8 cellular contexts compared by ENCODE assay signal in the genomic region with DNA sequence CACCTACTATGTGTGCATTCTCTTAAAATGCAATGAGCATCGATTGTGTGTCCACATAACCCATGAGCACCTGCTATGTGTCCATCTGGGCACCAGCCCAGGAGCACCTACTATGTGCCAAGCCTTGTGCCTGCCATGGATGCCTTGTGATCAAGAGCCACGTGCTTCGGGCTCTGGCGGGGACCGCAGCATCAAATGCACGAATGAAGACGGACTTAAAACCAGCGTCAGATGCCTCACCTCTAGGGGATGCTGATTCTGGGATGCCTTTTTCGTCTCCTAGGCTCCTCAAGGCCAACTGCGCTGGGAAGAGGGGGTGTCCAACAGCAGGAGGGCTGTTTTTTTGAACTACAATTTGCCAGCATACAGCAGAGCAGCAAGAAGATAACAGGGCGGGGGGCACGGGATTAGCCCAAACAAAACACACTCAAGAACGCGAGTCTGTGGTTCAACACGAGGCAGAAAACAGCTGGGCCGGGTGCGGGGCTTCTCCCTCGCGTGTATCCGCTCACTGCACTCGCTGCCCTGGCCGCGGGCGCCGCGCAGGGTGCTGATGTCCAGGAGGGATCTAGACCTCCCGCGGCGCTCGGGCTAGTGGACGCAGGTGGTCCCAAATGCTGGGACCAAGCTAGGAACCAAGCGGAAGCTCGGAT. TPM values are rescaled to one million over a fixed set of nuclear protein-coding genes. Genes with fewer than 3 reads are reported as not detected.
DNase-seq lines count a peak whose midpoint lies in the region; ATAC-seq, FAIRE-seq and TF ChIP-seq lines count a peak whose summit lies in the region.

No MANE protein-coding gene starts in this region.

- no peaks in the 10 kb centered on the region for H3K27me3 ChIP-seq in RWPE2 (ENCODE audit: insufficient read depth, poor library complexity, severe bottlenecking)

- no peaks in the 10 kb centered on the region for H3K9me3 Mint-ChIP-seq in mesothelial cell of epicardium

- H3K9me3 ChIP-seq in RWPE2 (ENCODE audit: severe bottlenecking), result no peaks in the 10 kb centered on the region

- peak overlapping the region; percentile 61 for H3K4me3 ChIP-seq in RWPE2 (ENCODE audit: severe bottlenecking)

- H3K27me3 Mint-ChIP-seq in mesothelial cell of epicardium (ENCODE audit: low read depth), result no peaks in the 10 kb centered on the region

- FAIRE-seq in GM12892 (lab: Jason Lieb, UNC), result peak; percentile 65

- H3K4me1 ChIP-seq in RWPE2 (ENCODE audit: insufficient read depth, poor library complexity, severe bottlenecking), result peaks cover 20% of the 10 kb centered on the region

- H3K36me3 ChIP-seq in RWPE2 (ENCODE audit: low read depth), result no peaks in the 10 kb centered on the region

- no peak for ATAC-seq in RWPE2 (ENCODE audit: low read depth)

- H3K4me1 Mint-ChIP-seq in mesothelial cell of epicardium, result peaks cover 35% of the 10 kb centered on the region

- TF ChIP-seq CTCF in 22Rv1 (IDR thresholded peaks at IDR 0.05) (no peak), RWPE2 (IDR thresholded peaks at IDR 0.05; ENCODE audit: poor library complexity, severe bottlenecking) (no peak), mesothelial cell of epicardium (IDR thresholded peaks at IDR 0.05; ENCODE audit: unreplicated experiment) (no peak)

- no peak for DNase-seq in GM12892 (ENCODE audit: insufficient read length)
- DNase-seq in RWPE2 (ENCODE audit: low spot score), result peak; percentile 62
- DNase-seq in mesothelial cell of epicardium (ENCODE audit: low spot score in 2 of 2, unreplicated experiment in 2 of 2), result no peak
- DNase-seq in COLO829 (ENCODE audit: low spot score), result no peak
- no peak for DNase-seq in GOT3 (lab: John Stamatoyannopoulos, UW)
- DNase-seq in GDM1 (lab: John Stamatoyannopoulos, UW), result no peak

- peak overlapping the region; percentile 77 for H3K4me3 Mint-ChIP-seq in mesothelial cell of epicardium

- H3K36me3 Mint-ChIP-seq in mesothelial cell of epicardium, result no peaks in the 10 kb centered on the region

- TF ChIP-seq POLR2A in GM12892 (IDR thresholded peaks at IDR 0.05; ENCODE audit: low read depth, low read length), result no peak

- H3K27ac ChIP-seq in 22Rv1 (peak overlapping the region; percentile 53), RWPE2 (ENCODE audit: poor library complexity, severe bottlenecking) (peak overlapping the region; percentile 94), cingulate gyrus (ENCODE audit: low read depth, low read length) (peak overlapping the region; percentile 69)

- peak overlapping the region; percentile 98 for H3K27ac Mint-ChIP-seq in mesothelial cell of epicardium

RNA-seq across cellular contexts. Expression of gene GLIS2, which starts 1.2 kb away (rescaled TPM):
- 0.42 TPM for polyA plus RNA-seq in GM12892 (2012; ENCODE audit: missing spikeins)
- 78.2 to 80.3 TPM (median 79.6 TPM) in 3 replicates for total RNA-seq in mesothelial cell of epicardium

RNA-seq across cellular contexts. Expression of gene PAM16, which starts 36.5 kb away (rescaled TPM):
- polyA plus RNA-seq in GM12892 (2012; ENCODE audit: missing spikeins), result 27.7 TPM
- total RNA-seq in mesothelial cell of epicardium, result 31.8 to 35.6 TPM (median 33.6 TPM) in 3 replicates

RNA-seq across cellular contexts. Expression of gene TFAP4, which starts 41.8 kb away (rescaled TPM):
- 12.6 TPM for polyA plus RNA-seq in GM12892 (2012; ENCODE audit: missing spikeins)
- 28.8 to 33.7 TPM (median 29.5 TPM) in 3 replicates for total RNA-seq in mesothelial cell of epicardium

RNA-seq across cellular contexts. Expression of gene VASN, which starts 57.0 kb away (rescaled TPM):
- not detected for polyA plus RNA-seq in GM12892 (2012; ENCODE audit: missing spikeins)
- 36.7 to 37.6 TPM (median 37.5 TPM) in 3 replicates for total RNA-seq in mesothelial cell of epicardium
